In genomic region chr14:101495284-101495683, GRCh38 we compare ENCODE assay signal across 1 cellular context.
TF ChIP-seq lines count a peak whose summit lies in the region.

No MANE protein-coding gene starts in this region.

TF ChIP-seq in H1, 55 proteins besides CTCF, POLR2A, EP300 and RAD21 (continued from another document):
- no peak for TF ChIP-seq USF2 (IDR thresholded peaks at IDR 0.05; ENCODE audit: low read length)
- TF ChIP-seq TCF12 (IDR thresholded peaks at IDR 0.05; ENCODE audit: low read depth, low read length), result no peak
- no peak for TF ChIP-seq EZH2 (IDR thresholded peaks at IDR 0.05; ENCODE audit: low read depth, low read length, severe bottlenecking)
